12 cellular contexts compared by ENCODE assay signal in the genomic region with DNA sequence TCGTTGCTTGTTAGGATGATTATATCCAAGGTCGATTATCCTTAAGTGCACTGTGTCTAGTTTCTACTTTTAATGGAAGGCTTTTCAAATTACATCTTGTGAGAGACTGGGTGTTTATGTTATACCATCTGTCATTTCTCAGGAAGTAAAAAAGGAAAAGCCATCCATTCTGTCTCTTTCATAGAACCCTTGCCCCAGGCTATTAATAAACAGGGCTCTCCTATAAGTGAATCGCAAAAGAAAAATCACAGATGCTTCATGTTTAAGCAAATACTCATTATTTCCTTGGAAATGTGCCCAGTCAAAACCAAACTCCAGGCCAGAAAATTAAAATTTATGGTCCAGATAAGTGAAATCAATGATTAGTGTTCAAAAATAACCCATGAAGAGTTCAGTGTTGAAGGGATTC. TPM values are rescaled to one million over a fixed set of nuclear protein-coding genes. Genes with fewer than 3 reads are reported as not detected.
A peak's percentile ranks its signal among the peaks of the same experiment; 100 is the strongest.
DNase-seq lines count a peak whose midpoint lies in the region; ATAC-seq and TF ChIP-seq lines count a peak whose summit lies in the region.
"Had no signal": no experiment of that assay in that cellular context is flagged by ENCODE, and none has a peak within 500 bp of the region (broad histone marks: within the 10 kb centered on the region; RNA-seq: fewer than 3 reads in every experiment).

No MANE protein-coding gene starts in this region.

- H3K27ac ChIP-seq in Peyer's patch = no peak overlapping the region
- H3K27ac ChIP-seq: adrenal gland had no signal

- intact Hi-C loops in lower leg skin (cut with DNase I; ENCODE audit: low total_unique reads) = no loop called here
- intact Hi-C loops in CD14-positive monocyte (cut with micrococcal nuclease) = no loop called here

- no peak for TF ChIP-seq POLR2A in lower leg skin (IDR thresholded peaks at IDR 0.05)
- no peak for TF ChIP-seq POLR2A in Peyer's patch (IDR thresholded peaks at IDR 0.05)

- H3K4me1 ChIP-seq in Peyer's patch = no peaks in the 10 kb centered on the region

- no peaks in the 10 kb centered on the region for H3K27me3 Mint-ChIP-seq in activated naive CD8-positive, alpha-beta T cell
- no peaks in the 10 kb centered on the region for H3K27me3 Mint-ChIP-seq in activated naive CD8-positive, alpha-beta T cell treated with anti-CD3 and anti-CD28 coated beads, Interleukin-2, amount 50 U/mL, for 24 hours
- no peaks in the 10 kb centered on the region for H3K27me3 Mint-ChIP-seq in type B pancreatic cell
- peaks cover 0 to 9% (median 2%) of the 10 kb centered on the region in 3 donors for H3K27me3 Mint-ChIP-seq in CD14-positive monocyte (ENCODE audit: low read depth in 3 of 3)
- H3K27me3 Mint-ChIP-seq: IgD-negative memory B cell; stimulated activated memory B cell treated with anti-CD40 and anti-IgM and Interleukin-4, amounts not matched to agents 10 μg/mL and 1 μg/mL and 100 μg/mL, for 72 hours had no signal

- no peak for DNase-seq in activated naive CD8-positive, alpha-beta T cell treated with anti-CD3 and anti-CD28 coated beads, Interleukin-2, amount 50 U/mL, for 24 hours
- peak; percentile 19 for DNase-seq in NCI-H345 treated with DMSO at 0.1 percent for 48 hours (lab: John Stamatoyannopoulos, UW; ENCODE audit: unreplicated experiment)
- peak; percentile 30 for DNase-seq in choroid plexus epithelial cell (ENCODE audit: low read depth)
- no peak for DNase-seq in type B pancreatic cell (ENCODE audit: extremely low spot score, unreplicated experiment)
- no peak for DNase-seq in lower leg skin (ENCODE audit: low spot score in 2 of 2)
- DNase-seq in CD14-positive monocyte (ENCODE audit: low spot score) = no peak
- no peak for DNase-seq in Peyer's patch
- DNase-seq: adrenal gland had no signal

- no peaks in the 10 kb centered on the region for H3K9me3 ChIP-seq in Peyer's patch
- H3K9me3 ChIP-seq: adrenal gland had no signal

- no peaks in the 10 kb centered on the region for H3K36me3 ChIP-seq in Peyer's patch
- H3K36me3 ChIP-seq: adrenal gland had no signal

- no peak overlapping the region for H3K4me3 ChIP-seq in choroid plexus epithelial cell (ENCODE audit: low read depth, low read length)
- no peak overlapping the region for H3K4me3 ChIP-seq in lower leg skin (ENCODE audit: low read depth, poor library complexity, severe bottlenecking)
- no peak overlapping the region for H3K4me3 ChIP-seq in Peyer's patch
- H3K4me3 ChIP-seq: adrenal gland had no signal

- TF ChIP-seq CTCF in choroid plexus epithelial cell (conservative IDR thresholded peaks at IDR 0.05; ENCODE audit: low read depth, low read length) (no peak), type B pancreatic cell (conservative IDR thresholded peaks at IDR 0.05) (no peak), lower leg skin (IDR thresholded peaks at IDR 0.05) (no peak), CD14-positive monocyte (IDR thresholded peaks at IDR 0.05) (no peak), Peyer's patch (IDR thresholded peaks at IDR 0.05) (no peak)

- peaks cover 5% of the 10 kb centered on the region for H3K4me1 Mint-ChIP-seq in activated naive CD8-positive, alpha-beta T cell (ENCODE audit: low read depth)
- peaks cover 3% of the 10 kb centered on the region for H3K4me1 Mint-ChIP-seq in activated naive CD8-positive, alpha-beta T cell treated with anti-CD3 and anti-CD28 coated beads, Interleukin-2, amount 50 U/mL, for 24 hours
- peaks cover 16% of the 10 kb centered on the region for H3K4me1 Mint-ChIP-seq in type B pancreatic cell (ENCODE audit: unreplicated experiment)
- no peaks in the 10 kb centered on the region for H3K4me1 Mint-ChIP-seq in CD14-positive monocyte
- H3K4me1 Mint-ChIP-seq: IgD-negative memory B cell; memory B cell; stimulated activated memory B cell treated with anti-CD40 and anti-IgM and Interleukin-4, amounts not matched to agents 10 μg/mL and 1 μg/mL and 100 μg/mL, for 72 hours had no signal

- no peaks in the 10 kb centered on the region for H3K27me3 ChIP-seq in Peyer's patch
- H3K27me3 ChIP-seq: adrenal gland had no signal

- H3K27ac Mint-ChIP-seq in activated naive CD8-positive, alpha-beta T cell = peak overlapping the region; percentile 23
- H3K27ac Mint-ChIP-seq in activated naive CD8-positive, alpha-beta T cell treated with anti-CD3 and anti-CD28 coated beads, Interleukin-2, amount 50 U/mL, for 24 hours = no peak overlapping the region
- H3K27ac Mint-ChIP-seq in type B pancreatic cell (peak overlapping the region; percentile 65), CD14-positive monocyte (no peak overlapping the region)
- H3K27ac Mint-ChIP-seq: memory B cell; stimulated activated memory B cell treated with anti-CD40 and anti-IgM and Interleukin-4, amounts not matched to agents 10 μg/mL and 1 μg/mL and 100 μg/mL, for 72 hours had no signal

- whole genome bisulfite sequencing in lower leg skin, 2 donors = 30 to 34% methylated on average over 3 of the region's 3 CpGs

- peaks cover 17% of the 10 kb centered on the region for H3K36me3 Mint-ChIP-seq in activated naive CD8-positive, alpha-beta T cell
- peaks cover 23% of the 10 kb centered on the region for H3K36me3 Mint-ChIP-seq in activated naive CD8-positive, alpha-beta T cell treated with anti-CD3 and anti-CD28 coated beads, Interleukin-2, amount 50 U/mL, for 24 hours (ENCODE audit: low read depth)
- H3K36me3 Mint-ChIP-seq in type B pancreatic cell (no peaks in the 10 kb centered on the region), CD14-positive monocyte (no peaks in the 10 kb centered on the region)
- H3K36me3 Mint-ChIP-seq: IgD-negative memory B cell; stimulated activated memory B cell treated with anti-CD40 and anti-IgM and Interleukin-4, amounts not matched to agents 10 μg/mL and 1 μg/mL and 100 μg/mL, for 72 hours had no signal

- ATAC-seq in activated naive CD8-positive, alpha-beta T cell treated with anti-CD3 and anti-CD28 coated beads, Interleukin-2, amount 50 U/mL, for 24 hours = no peak
- ATAC-seq: stimulated activated memory B cell treated with anti-CD40 and anti-IgM and Interleukin-4, amounts not matched to agents 10 μg/mL and 1 μg/mL and 100 μg/mL, for 72 hours had no signal

- no peaks in the 10 kb centered on the region for H3K9me3 Mint-ChIP-seq in activated naive CD8-positive, alpha-beta T cell (ENCODE audit: low read depth)
- no peaks in the 10 kb centered on the region for H3K9me3 Mint-ChIP-seq in activated naive CD8-positive, alpha-beta T cell treated with anti-CD3 and anti-CD28 coated beads, Interleukin-2, amount 50 U/mL, for 24 hours
- H3K9me3 Mint-ChIP-seq in type B pancreatic cell = no peaks in the 10 kb centered on the region
- H3K9me3 Mint-ChIP-seq in CD14-positive monocyte = peaks cover 0 to 3% (median 0%) of the 10 kb centered on the region in 7 donors
- H3K9me3 Mint-ChIP-seq: IgD-negative memory B cell; memory B cell; stimulated activated memory B cell treated with anti-CD40 and anti-IgM and Interleukin-4, amounts not matched to agents 10 μg/mL and 1 μg/mL and 100 μg/mL, for 72 hours had no signal

- H3K4me3 Mint-ChIP-seq in activated naive CD8-positive, alpha-beta T cell = no peak overlapping the region
- no peak overlapping the region for H3K4me3 Mint-ChIP-seq in activated naive CD8-positive, alpha-beta T cell treated with anti-CD3 and anti-CD28 coated beads, Interleukin-2, amount 50 U/mL, for 24 hours
- H3K4me3 Mint-ChIP-seq in type B pancreatic cell (peak overlapping the region; percentile 11), CD14-positive monocyte (no peak overlapping the region)
- H3K4me3 Mint-ChIP-seq: IgD-negative memory B cell; memory B cell; stimulated activated memory B cell treated with anti-CD40 and anti-IgM and Interleukin-4, amounts not matched to agents 10 μg/mL and 1 μg/mL and 100 μg/mL, for 72 hours had no signal

RNA-seq across cellular contexts. Expression of a gene that starts 58.1 kb away (rescaled TPM):
- 39.1 and 56.6 TPM in 2 replicates for total RNA-seq in type B pancreatic cell (ENCODE audit: low replicate concordance)
- total RNA-seq in lower leg skin = 1 to 10 TPM in 3 of 4 donors, under 1 TPM in 1; 0.34 to 3.2 (median 2.9) TPM
- polyA plus RNA-seq in CD14-positive monocyte = 1 to 10 TPM; 6.4 to 6.7 TPM
- 10 to 100 TPM; 32.2 to 88.1 (median 79.5) TPM for total RNA-seq in Peyer's patch

Comparison
In these comparisons a context has a peak if more than half of its experiments do, and no peak if none do; other contexts are left out.
1. H3K27ac Mint-ChIP-seq: peak in activated naive CD8-positive, alpha-beta T cell (single experiment) and type B pancreatic cell (single experiment); none in activated naive CD8-positive, alpha-beta T cell treated with anti-CD3 and anti-CD28 coated beads, Interleukin-2, amount 50 U/mL, for 24 hours (single experiment) and CD14-positive monocyte (0 of 7).
2. DNase-seq: peak in NCI-H345 treated with DMSO at 0.1 percent for 48 hours (single experiment) and choroid plexus epithelial cell (single experiment); none in activated naive CD8-positive, alpha-beta T cell treated with anti-CD3 and anti-CD28 coated beads, Interleukin-2, amount 50 U/mL, for 24 hours (single experiment), type B pancreatic cell (single experiment), lower leg skin (0 of 2), CD14-positive monocyte (single experiment) and Peyer's patch (0 of 3).